1 cellular context compared by ENCODE assay signal in genomic region chr21:42199488-42200463, GRCh38.
A peak's percentile ranks its signal among the peaks of the same experiment; 100 is the strongest.
TF ChIP-seq lines count a peak whose summit lies in the region.

No MANE protein-coding gene starts in this region.

TF ChIP-seq in HEK293, 187 proteins besides CTCF, POLR2A, EP300 and RAD21 (continued from another document):
- TF ChIP-seq MEIS1 (CRISPR knock-in tag; IDR thresholded peaks at IDR 0.05; ENCODE audit: borderline replicate concordance) (no peak), ZSCAN4 (tag by site-specific recombination; IDR thresholded peaks at IDR 0.05) (0 out of 2 replicates have a peak, but pooled peaks have one; percentile 24), ZNF521 (tag by site-specific recombination; IDR thresholded peaks at IDR 0.05) (no peak), ZNF664 (tag by site-specific recombination; IDR thresholded peaks at IDR 0.05) (peak; percentile 25; the same call in 1 of the 2 replicates)
